Comparison of ENCODE assay signal across 11 cellular contexts in genomic region chr1:200363200-200363933, GRCh38. TPM values are rescaled to one million over a fixed set of nuclear protein-coding genes. Genes with fewer than 3 reads are reported as not detected.
DNase-seq lines count a peak whose midpoint lies in the region; ATAC-seq and TF ChIP-seq lines count a peak whose summit lies in the region.
"Had no signal": no experiment of that assay in that cellular context is flagged by ENCODE, and none has a peak within 500 bp of the region (broad histone marks: within the 10 kb centered on the region; RNA-seq: fewer than 3 reads in every experiment).

No MANE protein-coding gene starts in this region.

- no peak for TF ChIP-seq CTCF in KMS-11 (conservative IDR thresholded peaks at IDR 0.05; ENCODE audit: low read depth, low read length)

- H3K4me3 Mint-ChIP-seq in stimulated activated naive B cell treated with anti-CD40 and anti-IgM and Interleukin-4, amounts not matched to agents 10 μg/mL and 1 μg/mL and 100 μg/mL, for 72 hours = no peak overlapping the region
- H3K4me3 Mint-ChIP-seq: activated CD8-positive, alpha-beta memory T cell treated with anti-CD3 and anti-CD28 coated beads, Interleukin-2, amount 10 ng/mL, durations not matched to agents 7 days and 5 days had no signal

- peaks cover 6 to 21% of the 10 kb centered on the region in 2 donors for H3K36me3 Mint-ChIP-seq in stimulated activated naive B cell treated with anti-CD40 and anti-IgM and Interleukin-4, amounts not matched to agents 10 μg/mL and 1 μg/mL and 100 μg/mL, for 72 hours
- H3K36me3 Mint-ChIP-seq: activated CD8-positive, alpha-beta memory T cell treated with anti-CD3 and anti-CD28 coated beads, Interleukin-2, amount 10 ng/mL, durations not matched to agents 7 days and 5 days had no signal

- H3K27ac ChIP-seq in KMS-11 (no peak overlapping the region), caudate nucleus (ENCODE audit: low read depth, low read length) (peak overlapping the region; percentile 91)

- no peaks in the 10 kb centered on the region for H3K27me3 Mint-ChIP-seq in stimulated activated naive B cell treated with anti-CD40 and anti-IgM and Interleukin-4, amounts not matched to agents 10 μg/mL and 1 μg/mL and 100 μg/mL, for 72 hours

- ATAC-seq in GM21786 (IDR thresholded peaks at IDR 0.05; ENCODE audit: unreplicated experiment) (peak; percentile 59), esophagus mucosa (no peak)
- peak; percentile 83 for ATAC-seq in stimulated activated naive B cell treated with anti-CD40 and anti-IgM and Interleukin-4, amounts not matched to agents 10 μg/mL and 1 μg/mL and 100 μg/mL, for 72 hours (replicated peaks)
- ATAC-seq: activated CD8-positive, alpha-beta memory T cell treated with anti-CD3 and anti-CD28 coated beads, Interleukin-2, amount 10 ng/mL, durations not matched to agents 7 days and 5 days had no signal

- no peaks in the 10 kb centered on the region for H3K36me3 ChIP-seq in KMS-11 (ENCODE audit: insufficient read depth)

- no peak overlapping the region for H3K27ac Mint-ChIP-seq in stimulated activated naive B cell treated with anti-CD40 and anti-IgM and Interleukin-4, amounts not matched to agents 10 μg/mL and 1 μg/mL and 100 μg/mL, for 72 hours
- H3K27ac Mint-ChIP-seq: activated CD8-positive, alpha-beta memory T cell treated with anti-CD3 and anti-CD28 coated beads, Interleukin-2, amount 10 ng/mL, durations not matched to agents 7 days and 5 days had no signal

- peak overlapping the region; percentile 42; the same call in 1 of the 2 replicates for H3K4me2 ChIP-seq in KMS-11

- peaks cover 11 to 26% of the 10 kb centered on the region in 2 donors for H3K4me1 Mint-ChIP-seq in stimulated activated naive B cell treated with anti-CD40 and anti-IgM and Interleukin-4, amounts not matched to agents 10 μg/mL and 1 μg/mL and 100 μg/mL, for 72 hours
- H3K4me1 Mint-ChIP-seq: activated CD8-positive, alpha-beta memory T cell treated with anti-CD3 and anti-CD28 coated beads, Interleukin-2, amount 10 ng/mL, durations not matched to agents 7 days and 5 days had no signal

- DNase-seq in caudate nucleus (lab: John Stamatoyannopoulos, UW) (no peak), NCI-H1105 (lab: John Stamatoyannopoulos, UW) (no peak), NCI-H2081 treated with DMSO at 0.1 percent for 48 hours (lab: John Stamatoyannopoulos, UW) (no peak)
- no peak for DNase-seq in stimulated activated naive B cell treated with anti-CD40 and anti-IgM and Interleukin-4, amounts not matched to agents 10 μg/mL and 1 μg/mL and 100 μg/mL, for 72 hours
- DNase-seq: activated CD8-positive, alpha-beta memory T cell treated with anti-CD3 and anti-CD28 coated beads, Interleukin-2, amount 10 ng/mL, durations not matched to agents 7 days and 5 days; DMS79; NCI-H1092; NCI-H82 had no signal

- H3K4me3 ChIP-seq in KMS-11 (IDR thresholded peaks at IDR 0.05; ENCODE audit: insufficient read depth, low read depth, low read length) = no peak overlapping the region

- no peaks in the 10 kb centered on the region for H3K79me2 ChIP-seq in KMS-11 (ENCODE audit: insufficient read depth, low read depth)

- no peaks in the 10 kb centered on the region for H3K9me3 Mint-ChIP-seq in stimulated activated naive B cell treated with anti-CD40 and anti-IgM and Interleukin-4, amounts not matched to agents 10 μg/mL and 1 μg/mL and 100 μg/mL, for 72 hours

- peaks cover 18% of the 10 kb centered on the region for H3K4me1 ChIP-seq in KMS-11 (ENCODE audit: low read depth, poor library complexity, severe bottlenecking)

- no peaks in the 10 kb centered on the region for H4K20me1 ChIP-seq in KMS-11 (ENCODE audit: insufficient read depth)

- no peak overlapping the region for H3K9ac ChIP-seq in KMS-11

- H3K27me3 ChIP-seq in KMS-11 (ENCODE audit: insufficient read depth, low read depth) = no peaks in the 10 kb centered on the region

- no peak overlapping the region for H2AFZ ChIP-seq in KMS-11 (ENCODE audit: low read depth)

RNA-seq across cellular contexts. Expression of gene ZNF281, which starts 46.5 kb away (rescaled TPM):
- 3.6 TPM for total RNA-seq in esophagus mucosa
